ENCODE assay signal across 1 cellular context in the genomic region with DNA sequence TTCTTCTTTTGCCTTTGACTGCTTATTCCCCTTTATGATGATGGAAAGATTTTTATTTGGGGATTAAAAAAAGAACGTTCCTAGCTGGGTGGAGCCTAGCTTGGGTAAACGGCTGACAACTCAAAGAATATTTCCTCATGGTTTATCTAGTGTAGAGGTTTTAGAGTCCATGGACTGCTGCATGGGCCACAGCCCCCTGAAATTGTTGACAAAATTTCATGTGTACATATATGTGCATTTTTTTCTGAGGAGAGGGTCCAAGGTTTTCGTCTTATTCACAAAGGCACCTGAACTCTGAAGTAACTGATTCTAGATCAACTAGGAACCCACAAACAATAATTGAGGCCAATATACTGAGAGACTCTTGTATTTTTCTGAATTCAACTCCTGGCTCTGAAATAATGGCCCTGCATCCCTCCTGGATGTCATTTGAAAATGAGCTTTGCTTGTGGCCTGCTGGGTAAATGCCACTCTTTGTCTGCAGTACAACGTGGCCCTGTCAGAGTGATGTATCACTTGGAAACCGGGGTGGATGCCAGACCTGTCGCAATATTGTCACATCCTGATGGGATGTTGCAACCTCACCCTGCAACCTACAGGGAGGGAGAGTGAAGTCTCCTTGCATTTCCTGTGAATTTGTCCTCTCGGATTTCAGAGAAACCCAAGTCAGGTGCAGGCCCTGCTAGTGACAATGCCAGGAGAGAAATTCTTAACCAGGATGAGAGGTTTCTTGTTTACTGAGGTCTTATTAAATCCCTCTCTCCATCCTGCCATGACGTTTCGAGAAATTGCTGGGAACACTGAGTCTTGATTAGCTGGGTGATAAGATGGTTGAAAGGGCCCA.
TF ChIP-seq lines count a peak whose summit lies in the region.

No MANE protein-coding gene starts in this region.

TF ChIP-seq in HepG2, 621 proteins besides CTCF, POLR2A, EP300 and RAD21 (continued from another document and continues in another):
- TF ChIP-seq, protein P1, sequence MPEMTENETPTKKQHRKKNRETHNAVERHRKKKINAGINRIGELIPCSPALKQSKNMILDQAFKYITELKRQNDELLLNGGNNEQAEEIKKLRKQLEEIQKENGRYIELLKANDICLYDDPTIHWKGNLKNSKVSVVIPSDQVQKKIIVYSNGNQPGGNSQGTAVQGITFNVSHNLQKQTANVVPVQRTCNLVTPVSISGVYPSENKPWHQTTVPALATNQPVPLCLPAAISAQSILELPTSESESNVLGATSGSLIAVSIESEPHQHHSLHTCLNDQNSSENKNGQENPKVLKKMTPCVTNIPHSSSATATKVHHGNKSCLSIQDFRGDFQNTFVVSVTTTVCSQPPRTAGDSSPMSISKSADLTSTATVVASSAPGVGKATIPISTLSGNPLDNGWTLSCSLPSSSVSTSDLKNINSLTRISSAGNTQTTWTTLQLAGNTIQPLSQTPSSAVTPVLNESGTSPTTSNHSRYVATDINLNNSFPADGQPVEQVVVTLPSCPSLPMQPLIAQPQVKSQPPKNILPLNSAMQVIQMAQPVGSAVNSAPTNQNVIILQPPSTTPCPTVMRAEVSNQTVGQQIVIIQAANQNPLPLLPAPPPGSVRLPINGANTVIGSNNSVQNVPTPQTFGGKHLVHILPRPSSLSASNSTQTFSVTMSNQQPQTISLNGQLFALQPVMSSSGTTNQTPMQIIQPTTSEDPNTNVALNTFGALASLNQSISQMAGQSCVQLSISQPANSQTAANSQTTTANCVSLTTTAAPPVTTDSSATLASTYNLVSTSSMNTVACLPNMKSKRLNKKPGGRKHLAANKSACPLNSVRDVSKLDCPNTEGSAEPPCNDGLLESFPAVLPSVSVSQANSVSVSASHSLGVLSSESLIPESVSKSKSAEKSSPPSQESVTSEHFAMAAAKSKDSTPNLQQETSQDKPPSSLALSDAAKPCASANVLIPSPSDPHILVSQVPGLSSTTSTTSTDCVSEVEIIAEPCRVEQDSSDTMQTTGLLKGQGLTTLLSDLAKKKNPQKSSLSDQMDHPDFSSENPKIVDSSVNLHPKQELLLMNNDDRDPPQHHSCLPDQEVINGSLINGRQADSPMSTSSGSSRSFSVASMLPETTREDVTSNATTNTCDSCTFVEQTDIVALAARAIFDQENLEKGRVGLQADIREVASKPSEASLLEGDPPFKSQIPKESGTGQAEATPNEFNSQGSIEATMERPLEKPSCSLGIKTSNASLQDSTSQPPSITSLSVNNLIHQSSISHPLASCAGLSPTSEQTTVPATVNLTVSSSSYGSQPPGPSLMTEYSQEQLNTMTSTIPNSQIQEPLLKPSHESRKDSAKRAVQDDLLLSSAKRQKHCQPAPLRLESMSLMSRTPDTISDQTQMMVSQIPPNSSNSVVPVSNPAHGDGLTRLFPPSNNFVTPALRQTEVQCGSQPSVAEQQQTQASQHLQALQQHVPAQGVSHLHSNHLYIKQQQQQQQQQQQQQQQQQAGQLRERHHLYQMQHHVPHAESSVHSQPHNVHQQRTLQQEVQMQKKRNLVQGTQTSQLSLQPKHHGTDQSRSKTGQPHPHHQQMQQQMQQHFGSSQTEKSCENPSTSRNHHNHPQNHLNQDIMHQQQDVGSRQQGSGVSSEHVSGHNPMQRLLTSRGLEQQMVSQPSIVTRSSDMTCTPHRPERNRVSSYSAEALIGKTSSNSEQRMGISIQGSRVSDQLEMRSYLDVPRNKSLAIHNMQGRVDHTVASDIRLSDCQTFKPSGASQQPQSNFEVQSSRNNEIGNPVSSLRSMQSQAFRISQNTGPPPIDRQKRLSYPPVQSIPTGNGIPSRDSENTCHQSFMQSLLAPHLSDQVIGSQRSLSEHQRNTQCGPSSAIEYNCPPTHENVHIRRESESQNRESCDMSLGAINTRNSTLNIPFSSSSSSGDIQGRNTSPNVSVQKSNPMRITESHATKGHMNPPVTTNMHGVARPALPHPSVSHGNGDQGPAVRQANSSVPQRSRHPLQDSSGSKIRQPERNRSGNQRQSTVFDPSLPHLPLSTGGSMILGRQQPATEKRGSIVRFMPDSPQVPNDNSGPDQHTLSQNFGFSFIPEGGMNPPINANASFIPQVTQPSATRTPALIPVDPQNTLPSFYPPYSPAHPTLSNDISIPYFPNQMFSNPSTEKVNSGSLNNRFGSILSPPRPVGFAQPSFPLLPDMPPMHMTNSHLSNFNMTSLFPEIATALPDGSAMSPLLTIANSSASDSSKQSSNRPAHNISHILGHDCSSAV (CRISPR knock-in tag; IDR thresholded peaks at IDR 0.05; ENCODE audit: borderline replicate concordance): no peak
- TF ChIP-seq, protein P2, sequence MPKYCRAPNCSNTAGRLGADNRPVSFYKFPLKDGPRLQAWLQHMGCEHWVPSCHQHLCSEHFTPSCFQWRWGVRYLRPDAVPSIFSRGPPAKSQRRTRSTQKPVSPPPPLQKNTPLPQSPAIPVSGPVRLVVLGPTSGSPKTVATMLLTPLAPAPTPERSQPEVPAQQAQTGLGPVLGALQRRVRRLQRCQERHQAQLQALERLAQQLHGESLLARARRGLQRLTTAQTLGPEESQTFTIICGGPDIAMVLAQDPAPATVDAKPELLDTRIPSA (CRISPR knock-in tag; IDR thresholded peaks at IDR 0.05; ENCODE audit: borderline replicate concordance): no peak
- TF ChIP-seq, protein P3, sequence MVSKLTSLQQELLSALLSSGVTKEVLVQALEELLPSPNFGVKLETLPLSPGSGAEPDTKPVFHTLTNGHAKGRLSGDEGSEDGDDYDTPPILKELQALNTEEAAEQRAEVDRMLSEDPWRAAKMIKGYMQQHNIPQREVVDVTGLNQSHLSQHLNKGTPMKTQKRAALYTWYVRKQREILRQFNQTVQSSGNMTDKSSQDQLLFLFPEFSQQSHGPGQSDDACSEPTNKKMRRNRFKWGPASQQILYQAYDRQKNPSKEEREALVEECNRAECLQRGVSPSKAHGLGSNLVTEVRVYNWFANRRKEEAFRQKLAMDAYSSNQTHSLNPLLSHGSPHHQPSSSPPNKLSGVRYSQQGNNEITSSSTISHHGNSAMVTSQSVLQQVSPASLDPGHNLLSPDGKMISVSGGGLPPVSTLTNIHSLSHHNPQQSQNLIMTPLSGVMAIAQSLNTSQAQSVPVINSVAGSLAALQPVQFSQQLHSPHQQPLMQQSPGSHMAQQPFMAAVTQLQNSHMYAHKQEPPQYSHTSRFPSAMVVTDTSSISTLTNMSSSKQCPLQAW (CRISPR knock-in tag; IDR thresholded peaks at IDR 0.05): peak; percentile 90
- TF ChIP-seq ZNF10 (CRISPR knock-in tag; IDR thresholded peaks at IDR 0.05; ENCODE audit: borderline replicate concordance, low read depth) (no peak), ZNF780A (CRISPR knock-in tag; IDR thresholded peaks at IDR 0.05) (no peak), TARDBP (CRISPR knock-in tag; IDR thresholded peaks at IDR 0.05) (peak; percentile 98), RFXAP (CRISPR knock-in tag; IDR thresholded peaks at IDR 0.05; ENCODE audit: borderline replicate concordance) (peak; percentile 91), KAT7 (CRISPR knock-in tag; IDR thresholded peaks at IDR 0.05; ENCODE audit: borderline replicate concordance) (no peak; the same call in 1 of the 2 replicates), PHF21A (CRISPR knock-in tag; IDR thresholded peaks at IDR 0.05) (peak; percentile 84), PHF5A (CRISPR knock-in tag; IDR thresholded peaks at IDR 0.05; ENCODE audit: low read depth, unreplicated experiment) (no peak), ZNF598 (CRISPR knock-in tag; IDR thresholded peaks at IDR 0.05; ENCODE audit: borderline replicate concordance) (no peak), ELF3 (CRISPR knock-in tag; IDR thresholded peaks at IDR 0.05) (peak; percentile 91), TCF7L2 (IDR thresholded peaks at IDR 0.05; ENCODE audit: low read depth, low read length) (no peak), SP1 (IDR thresholded peaks at IDR 0.05) (no peak), SP1 (CRISPR knock-in tag; IDR thresholded peaks at IDR 0.05) (no peak), STAT5B (CRISPR knock-in tag; IDR thresholded peaks at IDR 0.05) (peak; percentile 83), TAF1 (CRISPR knock-in tag; IDR thresholded peaks at IDR 0.05) (peak; percentile 54), GABPB1 (CRISPR knock-in tag; IDR thresholded peaks at IDR 0.05) (peak; percentile 74), HDAC2 (CRISPR knock-in tag; IDR thresholded peaks at IDR 0.05) (peak; percentile 98), ZNF883 (CRISPR knock-in tag; IDR thresholded peaks at IDR 0.05; ENCODE audit: not compliant biosample characterization) (no peak)
- TF ChIP-seq, protein P4, sequence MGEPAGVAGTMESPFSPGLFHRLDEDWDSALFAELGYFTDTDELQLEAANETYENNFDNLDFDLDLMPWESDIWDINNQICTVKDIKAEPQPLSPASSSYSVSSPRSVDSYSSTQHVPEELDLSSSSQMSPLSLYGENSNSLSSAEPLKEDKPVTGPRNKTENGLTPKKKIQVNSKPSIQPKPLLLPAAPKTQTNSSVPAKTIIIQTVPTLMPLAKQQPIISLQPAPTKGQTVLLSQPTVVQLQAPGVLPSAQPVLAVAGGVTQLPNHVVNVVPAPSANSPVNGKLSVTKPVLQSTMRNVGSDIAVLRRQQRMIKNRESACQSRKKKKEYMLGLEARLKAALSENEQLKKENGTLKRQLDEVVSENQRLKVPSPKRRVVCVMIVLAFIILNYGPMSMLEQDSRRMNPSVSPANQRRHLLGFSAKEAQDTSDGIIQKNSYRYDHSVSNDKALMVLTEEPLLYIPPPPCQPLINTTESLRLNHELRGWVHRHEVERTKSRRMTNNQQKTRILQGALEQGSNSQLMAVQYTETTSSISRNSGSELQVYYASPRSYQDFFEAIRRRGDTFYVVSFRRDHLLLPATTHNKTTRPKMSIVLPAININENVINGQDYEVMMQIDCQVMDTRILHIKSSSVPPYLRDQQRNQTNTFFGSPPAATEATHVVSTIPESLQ (CRISPR knock-in tag; conservative IDR thresholded peaks at IDR 0.05): no peak
- TF ChIP-seq, protein P5, sequence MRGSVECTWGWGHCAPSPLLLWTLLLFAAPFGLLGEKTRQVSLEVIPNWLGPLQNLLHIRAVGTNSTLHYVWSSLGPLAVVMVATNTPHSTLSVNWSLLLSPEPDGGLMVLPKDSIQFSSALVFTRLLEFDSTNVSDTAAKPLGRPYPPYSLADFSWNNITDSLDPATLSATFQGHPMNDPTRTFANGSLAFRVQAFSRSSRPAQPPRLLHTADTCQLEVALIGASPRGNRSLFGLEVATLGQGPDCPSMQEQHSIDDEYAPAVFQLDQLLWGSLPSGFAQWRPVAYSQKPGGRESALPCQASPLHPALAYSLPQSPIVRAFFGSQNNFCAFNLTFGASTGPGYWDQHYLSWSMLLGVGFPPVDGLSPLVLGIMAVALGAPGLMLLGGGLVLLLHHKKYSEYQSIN (CRISPR knock-in tag; IDR thresholded peaks at IDR 0.05; ENCODE audit: borderline replicate concordance): no peak
- TF ChIP-seq, protein P6, sequence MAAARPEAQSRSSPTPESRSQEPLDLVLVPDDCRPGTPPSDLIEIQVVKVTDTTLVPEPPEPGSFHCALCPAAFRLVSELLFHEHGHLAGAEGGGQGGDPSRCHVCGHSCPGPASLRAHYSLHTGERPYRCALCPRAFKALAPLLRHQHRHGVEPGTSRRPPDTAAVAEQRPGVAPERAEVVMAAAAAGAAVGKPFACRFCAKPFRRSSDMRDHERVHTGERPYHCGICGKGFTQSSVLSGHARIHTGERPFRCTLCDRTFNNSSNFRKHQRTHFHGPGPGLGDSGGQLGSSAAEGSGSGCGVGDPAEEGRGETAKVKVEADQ (CRISPR knock-in tag; IDR thresholded peaks at IDR 0.05; ENCODE audit: borderline replicate concordance): no peak; the same call in 1 of the 2 replicates
- TF ChIP-seq, protein P7, sequence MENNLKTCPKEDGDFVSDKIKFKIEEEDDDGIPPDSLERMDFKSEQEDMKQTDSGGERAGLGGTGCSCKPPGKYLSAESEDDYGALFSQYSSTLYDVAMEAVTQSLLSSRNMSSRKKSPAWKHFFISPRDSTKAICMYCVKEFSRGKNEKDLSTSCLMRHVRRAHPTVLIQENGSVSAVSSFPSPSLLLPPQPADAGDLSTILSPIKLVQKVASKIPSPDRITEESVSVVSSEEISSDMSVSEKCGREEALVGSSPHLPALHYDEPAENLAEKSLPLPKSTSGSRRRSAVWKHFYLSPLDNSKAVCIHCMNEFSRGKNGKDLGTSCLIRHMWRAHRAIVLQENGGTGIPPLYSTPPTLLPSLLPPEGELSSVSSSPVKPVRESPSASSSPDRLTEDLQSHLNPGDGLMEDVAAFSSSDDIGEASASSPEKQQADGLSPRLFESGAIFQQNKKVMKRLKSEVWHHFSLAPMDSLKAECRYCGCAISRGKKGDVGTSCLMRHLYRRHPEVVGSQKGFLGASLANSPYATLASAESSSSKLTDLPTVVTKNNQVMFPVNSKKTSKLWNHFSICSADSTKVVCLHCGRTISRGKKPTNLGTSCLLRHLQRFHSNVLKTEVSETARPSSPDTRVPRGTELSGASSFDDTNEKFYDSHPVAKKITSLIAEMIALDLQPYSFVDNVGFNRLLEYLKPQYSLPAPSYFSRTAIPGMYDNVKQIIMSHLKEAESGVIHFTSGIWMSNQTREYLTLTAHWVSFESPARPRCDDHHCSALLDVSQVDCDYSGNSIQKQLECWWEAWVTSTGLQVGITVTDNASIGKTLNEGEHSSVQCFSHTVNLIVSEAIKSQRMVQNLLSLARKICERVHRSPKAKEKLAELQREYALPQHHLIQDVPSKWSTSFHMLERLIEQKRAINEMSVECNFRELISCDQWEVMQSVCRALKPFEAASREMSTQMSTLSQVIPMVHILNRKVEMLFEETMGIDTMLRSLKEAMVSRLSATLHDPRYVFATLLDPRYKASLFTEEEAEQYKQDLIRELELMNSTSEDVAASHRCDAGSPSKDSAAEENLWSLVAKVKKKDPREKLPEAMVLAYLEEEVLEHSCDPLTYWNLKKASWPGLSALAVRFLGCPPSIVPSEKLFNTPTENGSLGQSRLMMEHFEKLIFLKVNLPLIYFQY (CRISPR knock-in tag; IDR thresholded peaks at IDR 0.05; ENCODE audit: borderline replicate concordance): no peak
- TF ChIP-seq, protein P8, sequence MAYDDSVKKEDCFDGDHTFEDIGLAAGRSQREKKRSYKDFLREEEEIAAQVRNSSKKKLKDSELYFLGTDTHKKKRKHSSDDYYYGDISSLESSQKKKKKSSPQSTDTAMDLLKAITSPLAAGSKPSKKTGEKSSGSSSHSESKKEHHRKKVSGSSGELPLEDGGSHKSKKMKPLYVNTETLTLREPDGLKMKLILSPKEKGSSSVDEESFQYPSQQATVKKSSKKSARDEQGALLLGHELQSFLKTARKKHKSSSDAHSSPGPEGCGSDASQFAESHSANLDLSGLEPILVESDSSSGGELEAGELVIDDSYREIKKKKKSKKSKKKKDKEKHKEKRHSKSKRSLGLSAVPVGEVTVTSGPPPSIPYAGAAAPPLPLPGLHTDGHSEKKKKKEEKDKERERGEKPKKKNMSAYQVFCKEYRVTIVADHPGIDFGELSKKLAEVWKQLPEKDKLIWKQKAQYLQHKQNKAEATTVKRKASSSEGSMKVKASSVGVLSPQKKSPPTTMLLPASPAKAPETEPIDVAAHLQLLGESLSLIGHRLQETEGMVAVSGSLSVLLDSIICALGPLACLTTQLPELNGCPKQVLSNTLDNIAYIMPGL (CRISPR knock-in tag; IDR thresholded peaks at IDR 0.05; ENCODE audit: borderline replicate concordance in 1 of 2, low read depth in 1 of 2): peak in 1 of 2 experiments; percentile 39; a peak in 3 of 4 replicates
- TF ChIP-seq, protein P9, sequence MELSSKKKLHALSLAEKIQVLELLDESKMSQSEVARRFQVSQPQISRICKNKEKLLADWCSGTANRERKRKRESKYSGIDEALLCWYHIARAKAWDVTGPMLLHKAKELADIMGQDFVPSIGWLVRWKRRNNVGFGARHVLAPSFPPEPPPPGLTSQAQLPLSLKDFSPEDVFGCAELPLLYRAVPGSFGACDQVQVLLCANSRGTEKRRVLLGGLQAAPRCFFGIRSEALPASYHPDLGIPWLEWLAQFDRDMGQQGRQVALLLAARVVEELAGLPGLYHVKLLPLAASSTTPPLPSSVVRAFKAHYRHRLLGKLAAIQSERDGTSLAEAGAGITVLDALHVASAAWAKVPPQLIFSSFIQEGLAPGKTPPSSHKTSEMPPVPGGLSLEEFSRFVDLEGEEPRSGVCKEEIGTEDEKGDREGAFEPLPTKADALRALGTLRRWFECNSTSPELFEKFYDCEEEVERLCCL (CRISPR knock-in tag; IDR thresholded peaks at IDR 0.05; ENCODE audit: borderline replicate concordance): no peak
